Comparison of ENCODE assay signal across 24 cellular contexts in genomic region chrX:154797006-154797405, GRCh38. TPM values are rescaled to one million over a fixed set of nuclear protein-coding genes. Genes with fewer than 3 reads are reported as not detected.
DNase-seq lines count a peak whose midpoint lies in the region; TF ChIP-seq lines count a peak whose summit lies in the region.
"Had no signal": no experiment of that assay in that cellular context is flagged by ENCODE, and none has a peak within 500 bp of the region (broad histone marks: within the 10 kb centered on the region; RNA-seq: fewer than 3 reads in every experiment).

No MANE protein-coding gene starts in this region.

- H3K27ac ChIP-seq in KOPT-K1 (ENCODE audit: low read depth, low read length, poor library complexity, severe bottlenecking) (peak overlapping the region; percentile 19), dorsolateral prefrontal cortex (no peak overlapping the region), ovary (no peak overlapping the region)
- H3K27ac ChIP-seq: colonic mucosa, tibial artery, WERI-Rb-1 had no signal

- POLR2A ChIA-PET in HEK293T (lab: Yijun Ruan, JAX), result interaction anchor here (1.2 to 2.8 kb wide), 2 partner anchors 9 to 34 kb away, joined by 3 to 15 read pairs; partner anchors contain the start of genes DKC1 and MPP1

- H3K4me3 ChIP-seq in astrocyte of the cerebellum (ENCODE audit: low read depth, low read length) (no peak overlapping the region), dorsolateral prefrontal cortex (no peak overlapping the region), ovary (no peak overlapping the region)
- H3K4me3 ChIP-seq: colonic mucosa, tibial artery had no signal

- WGBS in ovary, 3 donors, result 65 to 72% (median 68%) methylated on average over 6 of the region's 6 CpGs

- H3K36me3 ChIP-seq in KOPT-K1 (ENCODE audit: insufficient read depth, low read length), result peaks cover 1% of the 10 kb centered on the region; the same call in 1 of the 2 replicates
- H3K36me3 ChIP-seq in ovary, result no peaks in the 10 kb centered on the region
- H3K36me3 ChIP-seq: colonic mucosa, tibial artery, WERI-Rb-1 had no signal

- TF ChIP-seq CTCF in astrocyte of the cerebellum (IDR thresholded peaks at IDR 0.05; ENCODE audit: low read depth, low read length, missing control alignments), result no peak
- no peak for TF ChIP-seq CTCF in dorsolateral prefrontal cortex (IDR thresholded peaks at IDR 0.05 in 54 of 56, conservative IDR thresholded peaks at IDR 0.05 in 2 of 56; ENCODE audit: low read depth in 1 of 56, partially characterized antibody in 56 of 56)
- no peak for TF ChIP-seq CTCF in ovary (IDR thresholded peaks at IDR 0.05)

- no peak for TF ChIP-seq EP300 in ovary (IDR thresholded peaks at IDR 0.05)

- no peaks in the 10 kb centered on the region for H3K4me1 ChIP-seq in ovary (ENCODE audit: insufficient read depth)
- H3K4me1 ChIP-seq: tibial artery had no signal

- no peak for TF ChIP-seq POLR2A in ovary (IDR thresholded peaks at IDR 0.05)

- no peaks in the 10 kb centered on the region for H3K9me3 ChIP-seq in KOPT-K1 (ENCODE audit: insufficient read depth, low read length, poor library complexity, severe bottlenecking)
- H3K9me3 ChIP-seq in ovary, result no peaks in the 10 kb centered on the region
- H3K9me3 ChIP-seq: colonic mucosa, tibial artery had no signal

- peak; percentile 45 for DNase-seq in Caki2 (ENCODE audit: low read depth)
- DNase-seq in astrocyte of the cerebellum (ENCODE audit: low read depth), result peak; percentile 8
- peak; percentile 39 for DNase-seq in kidney tubule cell (ENCODE audit: low spot score)
- DNase-seq in NCI-H1105 (lab: John Stamatoyannopoulos, UW), result no peak
- no peak for DNase-seq in dorsolateral prefrontal cortex
- no peak for DNase-seq in HEK293T (ENCODE audit: extremely low spot score)
- DNase-seq in ovary, result no peak
- DNase-seq: activated CD4-positive, alpha-beta T cell treated with anti-CD3 and anti-CD28 coated beads, Interleukin-2, amount 10 ng/mL, durations not matched to agents 7 days and 5 days; colonic mucosa; DMS79 treated with DMSO at 0.1 percent for 48 hours; left colon; natural killer cell; NCI-H1694; NCI-H82; SIG-M5; stimulated activated CD4-positive, alpha-beta T cell treated with anti-CD3 and anti-CD28 coated beads, Interleukin-4, amount 100 ng/mL, for 4 hours; T-cell; tibial artery; WERI-Rb-1 had no signal

- H3K27me3 ChIP-seq in dorsolateral prefrontal cortex, result peaks cover 0 to 46% (median 4%) of the 10 kb centered on the region in 45 donors
- H3K27me3 ChIP-seq in ovary, result no peaks in the 10 kb centered on the region
- H3K27me3 ChIP-seq: colonic mucosa, tibial artery had no signal

- CTCF ChIA-PET in HEK293T (lab: Yijun Ruan, JAX), result no interaction called here

- in situ Hi-C loops in Caki2 (cut with HindIII; ENCODE audit: low pct_unique_long_range_greater_than_20kb, low sequenced_read_pairs) (no loop called here), astrocyte of the cerebellum (cut with HindIII; ENCODE audit: low sequenced_read_pairs) (no loop called here)

- intact Hi-C loops in dorsolateral prefrontal cortex (cut with DNase I) (no loop called here), ovary (cut with DNase I) (no loop called here)

TF ChIP-seq in HEK293T, 16 proteins besides CTCF, POLR2A, EP300 and RAD21:
- TF ChIP-seq CTBP1 (IDR thresholded peaks at IDR 0.05; ENCODE audit: borderline replicate concordance) (no peak), TARDBP (IDR thresholded peaks at IDR 0.05) (no peak), FOXK2 (IDR thresholded peaks at IDR 0.05) (no peak), LEF1 (IDR thresholded peaks at IDR 0.05; ENCODE audit: borderline replicate concordance) (no peak), SP1 (IDR thresholded peaks at IDR 0.05) (no peak)

RNA-seq across cellular contexts. Expression of gene MPP1, which starts 8.3 kb away (rescaled TPM):
- total RNA-seq in Caki2 (2014; rRNA removed; shearing (Covaris generic); ENCODE audit: low replicate concordance), result 36.1 and 38.7 TPM in 2 replicates
- 100 to 1,000 TPM in 1 of 120 experiments, 10 to 100 TPM in 119; 44.8 to 107 (median 75.0) TPM for total RNA-seq in dorsolateral prefrontal cortex
- 10 to 100 TPM in 6 of 7 donors, 1 to 10 TPM in 1; 9.2 to 25.9 (median 16.2) TPM for total RNA-seq in ovary
- polyA plus RNA-seq in ovary, result 10 to 100 TPM; 12.5 to 46.9 TPM

RNA-seq across cellular contexts. Expression of gene DKC1, which starts 34.3 kb away (rescaled TPM):
- 20.4 and 68.5 TPM in 2 replicates for total RNA-seq in Caki2 (2014; rRNA removed; shearing (Covaris generic); ENCODE audit: low replicate concordance)
- 10 to 100 TPM; 14.4 to 34.7 (median 23.6) TPM for total RNA-seq in dorsolateral prefrontal cortex
- 10 to 100 TPM; 17.0 to 51.8 (median 34.4) TPM for total RNA-seq in ovary
- polyA plus RNA-seq in ovary, result 10 to 100 TPM; 25.9 to 60.6 TPM

RNA-seq across cellular contexts. Expression of gene SMIM9, which starts 37.5 kb away (rescaled TPM):
- total RNA-seq in Caki2 (2014; rRNA removed; shearing (Covaris generic); ENCODE audit: low replicate concordance), result not detected in 2 replicates
- 1 to 10 TPM in 1 of 120 experiments, under 1 TPM in 2, not detected in 117; 0.53 to 3.9 (median 0.90) TPM for total RNA-seq in dorsolateral prefrontal cortex
- not detected for total RNA-seq in ovary
- polyA plus RNA-seq in ovary, result not detected
- total RNA-seq: activated CD4-positive, alpha-beta T cell treated with anti-CD3 and anti-CD28 coated beads, Interleukin-2, amount 10 ng/mL, durations not matched to agents 7 days and 5 days; activated T-helper 17 cell treated with anti-CD3 and anti-CD28 coated beads, Interleukin-2, amount 50 U/mL, for 72 hours; colonic mucosa; left colon; mesothelial cell of epicardium; natural killer cell; osteocyte; T-cell had no signal
- polyA plus RNA-seq: IgD-negative memory B cell had no signal

RNA-seq across cellular contexts. Expression of gene GAB3, which starts 46.1 kb away (rescaled TPM):
- total RNA-seq in Caki2 (2014; rRNA removed; shearing (Covaris generic); ENCODE audit: low replicate concordance), result 0.14 TPM in 1 of 2 replicates, not detected in the other
- total RNA-seq in dorsolateral prefrontal cortex, result 1 to 10 TPM in 116 of 120 experiments, under 1 TPM in 4; 0.65 to 8.7 (median 2.5) TPM
- 1 to 10 TPM in 5 of 7 donors, under 1 TPM in 2; 0.68 to 2.7 (median 1.1) TPM for total RNA-seq in ovary
- 1 to 10 TPM in 1 of 2 donors, under 1 TPM in 1; 0.96 to 4.0 TPM for polyA plus RNA-seq in ovary

Comparison
In these comparisons a context has a peak if more than half of its experiments do, and no peak if none do; other contexts are left out.
1. DNase-seq: peak in Caki2 (single experiment), astrocyte of the cerebellum (single experiment) and kidney tubule cell (single experiment); none in NCI-H1105 (single experiment), dorsolateral prefrontal cortex (0 of 10), HEK293T (single experiment) and ovary (0 of 5).